ENCODE assay signal across 1 cellular context in genomic region chr5:107555425-107556090, GRCh38.
TF ChIP-seq lines count a peak whose summit lies in the region.

No MANE protein-coding gene starts in this region.

TF ChIP-seq in H1, 55 proteins besides CTCF, POLR2A, EP300 and RAD21:
- no peak for TF ChIP-seq BACH1 (IDR thresholded peaks at IDR 0.05; ENCODE audit: low read length)
- no peak for TF ChIP-seq RBBP5 (IDR thresholded peaks at IDR 0.05; ENCODE audit: borderline replicate concordance, low read depth, low read length)
- TF ChIP-seq GABPA (IDR thresholded peaks at IDR 0.05; ENCODE audit: borderline replicate concordance, insufficient read depth, low read length), result no peak
- no peak for TF ChIP-seq TAF1 (IDR thresholded peaks at IDR 0.05; ENCODE audit: low read depth, low read length)
- no peak for TF ChIP-seq SIRT6 (IDR thresholded peaks at IDR 0.05; ENCODE audit: low read length)
- TF ChIP-seq CHD7 (IDR thresholded peaks at IDR 0.05; ENCODE audit: insufficient replicate concordance, low read length), result no peak
- no peak for TF ChIP-seq USF2 (IDR thresholded peaks at IDR 0.05; ENCODE audit: low read length)
- TF ChIP-seq KDM5A (IDR thresholded peaks at IDR 0.05; ENCODE audit: low read length), result no peak
- no peak for TF ChIP-seq RFX5 (IDR thresholded peaks at IDR 0.05; ENCODE audit: borderline replicate concordance, low read depth, low read length)
- no peak for TF ChIP-seq CTBP2 (IDR thresholded peaks at IDR 0.05; ENCODE audit: borderline replicate concordance, insufficient read depth, insufficient read length, low read length)
TF ChIP-seq in H1: peak in this region for 0.
